In genomic region chr3:186361246-186361611, GRCh38 we compare ENCODE assay signal across 9 cellular contexts. TPM values are rescaled to one million over a fixed set of nuclear protein-coding genes. Genes with fewer than 3 reads are reported as not detected.
DNase-seq lines count a peak whose midpoint lies in the region; ATAC-seq and TF ChIP-seq lines count a peak whose summit lies in the region.
"Had no signal": no experiment of that assay in that cellular context is flagged by ENCODE, and none has a peak within 500 bp of the region (broad histone marks: within the 10 kb centered on the region; RNA-seq: fewer than 3 reads in every experiment).

No MANE protein-coding gene starts in this region.

- ATAC-seq in heart right ventricle (peak in 3 of 8 donors; percentile 1 to 31 (median 4)), left cardiac atrium (no peak), HG03354 (IDR thresholded peaks at IDR 0.05; ENCODE audit: poor library complexity, severe bottlenecking, unreplicated experiment) (no peak)

- WGBS in heart right ventricle, 2 donors = 0 to 1% methylated on average over 19 of the region's 19 CpGs

- H3K4me3 ChIP-seq in heart right ventricle (peak overlapping the region; percentile 55 to 77 (median 66)), vagina (peak overlapping the region; percentile 40 to 43)

- H3K4me1 Mint-ChIP-seq in dendritic cell treated with granulocyte-macrophage colony-stimulating factor and Interleukin-4, amounts not matched to agents 40 ng/mL and 50 ng/mL, for 4 days (ENCODE audit: low read depth) = peaks cover 81% of the 10 kb centered on the region
- peaks cover 18% of the 10 kb centered on the region for H3K4me1 Mint-ChIP-seq in nephron progenitor cell

- H3K27me3 ChIP-seq in heart right ventricle (peaks cover 0 to 43% (median 29%) of the 10 kb centered on the region in 7 donors), vagina (peaks cover 8% of the 10 kb centered on the region)

- TF ChIP-seq POLR2A in vagina (IDR thresholded peaks at IDR 0.05) = no peak

- TF ChIP-seq CTCF in heart right ventricle (IDR thresholded peaks at IDR 0.05) (no peak), nephron progenitor cell (IDR thresholded peaks at IDR 0.05) (no peak), vagina (IDR thresholded peaks at IDR 0.05) (no peak)

- no peaks in the 10 kb centered on the region for H3K9me3 ChIP-seq in heart right ventricle
- no peaks in the 10 kb centered on the region for H3K9me3 ChIP-seq in vagina

- peak overlapping the region; percentile 87 for H3K4me3 Mint-ChIP-seq in dendritic cell treated with granulocyte-macrophage colony-stimulating factor and Interleukin-4, amounts not matched to agents 40 ng/mL and 50 ng/mL, for 4 days
- H3K4me3 Mint-ChIP-seq in nephron progenitor cell = peak overlapping the region; percentile 80

- DNase-seq in heart right ventricle (no peak), left cardiac atrium (no peak), nephron progenitor cell (peak; percentile 3), vagina (ENCODE audit: extremely low spot score in 2 of 2) (peak in 1 of 2 donors; percentile 67), activated gamma-delta T cell (lab: John Stamatoyannopoulos, UW) (no peak)
- no peak for DNase-seq in activated CD4-positive, alpha-beta T cell treated with anti-CD3 and anti-CD28 coated beads, Interleukin-2, amount 50 U/mL, for 4 hours
- DNase-seq: activated naive CD4-positive, alpha-beta T cell treated with anti-CD3 and anti-CD28 coated beads, Interleukin-2, amount 50 U/mL, for 16 hours had no signal

- H3K36me3 ChIP-seq in heart right ventricle = no peaks in the 10 kb centered on the region
- H3K36me3 ChIP-seq in vagina = no peaks in the 10 kb centered on the region

- H3K4me1 ChIP-seq in heart right ventricle (peaks cover 0 to 57% (median 22%) of the 10 kb centered on the region in 9 donors), vagina (peaks cover 9% of the 10 kb centered on the region)

- no peaks in the 10 kb centered on the region for H3K36me3 Mint-ChIP-seq in dendritic cell treated with granulocyte-macrophage colony-stimulating factor and Interleukin-4, amounts not matched to agents 40 ng/mL and 50 ng/mL, for 4 days (ENCODE audit: low read depth)
- no peaks in the 10 kb centered on the region for H3K36me3 Mint-ChIP-seq in nephron progenitor cell (ENCODE audit: low read depth)

- peak overlapping the region; percentile 48 for H3K27ac Mint-ChIP-seq in dendritic cell treated with granulocyte-macrophage colony-stimulating factor and Interleukin-4, amounts not matched to agents 40 ng/mL and 50 ng/mL, for 4 days
- no peak overlapping the region for H3K27ac Mint-ChIP-seq in nephron progenitor cell

- H3K27ac ChIP-seq in heart right ventricle (peak overlapping the region; percentile 29 to 91 (median 79)), vagina (peak overlapping the region; percentile 58)

- no peaks in the 10 kb centered on the region for H3K9me3 Mint-ChIP-seq in dendritic cell treated with granulocyte-macrophage colony-stimulating factor and Interleukin-4, amounts not matched to agents 40 ng/mL and 50 ng/mL, for 4 days
- H3K9me3 Mint-ChIP-seq in nephron progenitor cell = no peaks in the 10 kb centered on the region

- intact Hi-C loops in heart right ventricle (cut with DNase I) (loop anchor here in 2 of 10 donors (5.0 to 10.0 kb wide), 3 partner anchors 49 to 74 kb away; no protein-coding TSS in a partner anchor), left cardiac atrium (cut with DNase I) (no loop called here), vagina (cut with DNase I) (loop anchor here (10.0 kb wide), 1 partner anchor 54 kb away; no protein-coding TSS in a partner anchor)
- intact Hi-C loops in dendritic cell treated with granulocyte-macrophage colony-stimulating factor and Interleukin-4, amounts not matched to agents 40 ng/mL and 50 ng/mL, for 4 days (cut with micrococcal nuclease) = no loop called here

- H3K27me3 Mint-ChIP-seq in dendritic cell treated with granulocyte-macrophage colony-stimulating factor and Interleukin-4, amounts not matched to agents 40 ng/mL and 50 ng/mL, for 4 days = peaks cover 26% of the 10 kb centered on the region
- H3K27me3 Mint-ChIP-seq in nephron progenitor cell (ENCODE audit: low read depth, poor library complexity) = peaks cover 64% of the 10 kb centered on the region

RNA-seq across cellular contexts. Expression of gene DGKG, which starts 0.8 kb away (rescaled TPM):
- total RNA-seq in heart right ventricle (10 to 100 TPM; 14.6 to 75.7 (median 45.4) TPM), left cardiac atrium (10 to 100 TPM; 13.3 to 23.4 TPM), vagina (2.5 TPM)
- polyA plus RNA-seq in heart right ventricle = 10 to 100 TPM in 1 of 2 donors, 1 to 10 TPM in 1; 7.2 to 12.3 TPM
